In genomic region chr2:40652155-40652554, GRCh38 we compare ENCODE assay signal across 32 cellular contexts.
DNase-seq lines count a peak whose midpoint lies in the region; ATAC-seq, FAIRE-seq and TF ChIP-seq lines count a peak whose summit lies in the region.
"Had no signal": no experiment of that assay in that cellular context is flagged by ENCODE, and none has a peak within 500 bp of the region (broad histone marks: within the 10 kb centered on the region; RNA-seq: fewer than 3 reads in every experiment).

No MANE protein-coding gene starts in this region.

- no peaks in the 10 kb centered on the region for H3K4me1 Mint-ChIP-seq in astrocyte (ENCODE audit: low read depth, unreplicated experiment)
- H3K4me1 Mint-ChIP-seq: B cell; CD14-positive monocyte; CD4-positive, alpha-beta memory T cell; CD4-positive, CD25-positive, alpha-beta regulatory T cell; CD8-positive, alpha-beta memory T cell had no signal

- H3K36me3 Mint-ChIP-seq in astrocyte (ENCODE audit: low read depth, unreplicated experiment): no peaks in the 10 kb centered on the region
- H3K36me3 Mint-ChIP-seq: CD14-positive monocyte; CD4-positive, alpha-beta memory T cell; CD4-positive, CD25-positive, alpha-beta regulatory T cell; CD8-positive, alpha-beta memory T cell; CD8-positive, alpha-beta T cell had no signal

- 17% methylated on average over 5 of the region's 5 CpGs for WGBS in A549 (ENCODE audit: missing lambda C conversion rate)

- POLR2A ChIA-PET in A549 (lab: Yijun Ruan, JAX): no interaction called here

- no peaks in the 10 kb centered on the region for H3K9me3 Mint-ChIP-seq in astrocyte (ENCODE audit: unreplicated experiment)
- H3K9me3 Mint-ChIP-seq: CD14-positive monocyte; CD4-positive, alpha-beta T cell; CD8-positive, alpha-beta T cell had no signal

- H3K27ac Mint-ChIP-seq in astrocyte (ENCODE audit: unreplicated experiment): no peak overlapping the region
- H3K27ac Mint-ChIP-seq: B cell; CD14-positive monocyte; CD4-positive, alpha-beta memory T cell; CD4-positive, alpha-beta T cell; CD4-positive, CD25-positive, alpha-beta regulatory T cell; CD8-positive, alpha-beta memory T cell; CD8-positive, alpha-beta T cell had no signal

- H3K9me3 ChIP-seq in A549 (no peaks in the 10 kb centered on the region), astrocyte (ENCODE audit: insufficient read depth, low read depth, low read length) (no peaks in the 10 kb centered on the region)
- H3K9me3 ChIP-seq: BE2C; BLaER1; BLaER1 treated with 17β-estradiol and CSF1 and Interleukin-3, amounts not matched to agents 10 nM and 100 nM; Caco-2 had no signal

- no peaks in the 10 kb centered on the region for H3K27me3 Mint-ChIP-seq in astrocyte (ENCODE audit: low read depth, unreplicated experiment)
- H3K27me3 Mint-ChIP-seq: B cell; CD4-positive, alpha-beta memory T cell; CD4-positive, alpha-beta T cell; CD4-positive, CD25-positive, alpha-beta regulatory T cell; CD8-positive, alpha-beta memory T cell had no signal

- no peak overlapping the region for H3K9ac ChIP-seq in astrocyte (ENCODE audit: low read length)
- H3K9ac ChIP-seq: BLaER1; BLaER1 treated with 17β-estradiol and CSF1 and Interleukin-3, amounts not matched to agents 10 nM and 100 nM had no signal

- no peak for TF ChIP-seq EP300 in A549 (IDR thresholded peaks at IDR 0.05)

- FAIRE-seq in A549 (lab: Jason Lieb, UNC): no peak
- peak; percentile 26 for FAIRE-seq in astrocyte (lab: Jason Lieb, UNC)
- FAIRE-seq: A204.1, D721Med had no signal

- no peak for TF ChIP-seq POLR2A in A549 (IDR thresholded peaks at IDR 0.05; ENCODE audit: low read length)

- no peaks in the 10 kb centered on the region for H4K20me1 ChIP-seq in astrocyte (ENCODE audit: insufficient read depth, low read length)
- H4K20me1 ChIP-seq: BLaER1; BLaER1 treated with 17β-estradiol and CSF1 and Interleukin-3, amounts not matched to agents 10 nM and 100 nM had no signal

- CTCF ChIA-PET in A549 (lab: Yijun Ruan, JAX): interaction anchor here (0.9 kb wide), 1 partner anchor 11 kb away, joined by 3 read pairs; no protein-coding TSS in a partner anchor

- H3K79me2 ChIP-seq in astrocyte (ENCODE audit: insufficient read depth, low read length): no peaks in the 10 kb centered on the region

- no peak overlapping the region for H3K27ac ChIP-seq in A549
- H3K27ac ChIP-seq in astrocyte (ENCODE audit: low read depth, low read length): no peak overlapping the region
- H3K27ac ChIP-seq: 22Rv1; BLaER1; BLaER1 treated with 17β-estradiol and CSF1 and Interleukin-3, amounts not matched to agents 10 nM and 100 nM; C4-2B had no signal

- H3K4me3 ChIP-seq in A549: no peak overlapping the region
- H3K4me3 ChIP-seq in astrocyte (ENCODE audit: insufficient read depth, low read depth, low read length): no peak overlapping the region
- H3K4me3 ChIP-seq: BLaER1; BLaER1 treated with 17β-estradiol and CSF1 and Interleukin-3, amounts not matched to agents 10 nM and 100 nM had no signal

- TF ChIP-seq CTCF in A549 (IDR thresholded peaks at IDR 0.05) (no peak), astrocyte (IDR thresholded peaks at IDR 0.05; ENCODE audit: insufficient read depth, low read depth, low read length) (no peak)

- no peak for TF ChIP-seq RAD21 in A549 (conservative IDR thresholded peaks at IDR 0.05 in 1 of 2, IDR thresholded peaks at IDR 0.05 in 1 of 2)

- no peak overlapping the region for H2AFZ ChIP-seq in astrocyte (ENCODE audit: low read depth, low read length)

- DNase-seq in A549 (ENCODE audit: low read depth in 1 of 2, low spot score in 1 of 2) (no peak), astrocyte (ENCODE audit: low read depth) (no peak), SHP77 treated with DMSO at 0.1 percent for 48 hours (lab: John Stamatoyannopoulos, UW) (no peak)
- DNase-seq: 8988T; ACHN; AML-193; BE2C; C1 segment of cervical spinal cord; Caco-2; Calu3; CD4-positive, alpha-beta memory T cell; CD4-positive, alpha-beta T cell; CD4-positive, CD25-positive, alpha-beta regulatory T cell; CD8-positive, alpha-beta memory T cell; CD8-positive, alpha-beta T cell; COR-L47; DMS 273 treated with DMSO at 0.1 percent for 48 hours; DMS153; DMS53; DMS79; DMS79 treated with DMSO at 0.1 percent for 48 hours; DND-41; EL had no signal

- no peaks in the 10 kb centered on the region for H3K36me3 ChIP-seq in astrocyte (ENCODE audit: insufficient read depth, low read length)
- H3K36me3 ChIP-seq: BE2C; BLaER1; BLaER1 treated with 17β-estradiol and CSF1 and Interleukin-3, amounts not matched to agents 10 nM and 100 nM had no signal

- ATAC-seq in A549 (no peak), GM18858 (IDR thresholded peaks at IDR 0.05; ENCODE audit: unreplicated experiment) (no peak)
- ATAC-seq: CD8-positive, alpha-beta T cell had no signal

- H3K4me1 ChIP-seq in A549 (no peaks in the 10 kb centered on the region), astrocyte (ENCODE audit: insufficient read depth, low read length) (no peaks in the 10 kb centered on the region)
- H3K4me1 ChIP-seq: BLaER1; BLaER1 treated with 17β-estradiol and CSF1 and Interleukin-3, amounts not matched to agents 10 nM and 100 nM had no signal

- H3K4me2 ChIP-seq in A549: no peak overlapping the region
- H3K4me2 ChIP-seq in astrocyte (ENCODE audit: low read length): no peak overlapping the region
- H3K4me2 ChIP-seq: BLaER1; BLaER1 treated with 17β-estradiol and CSF1 and Interleukin-3, amounts not matched to agents 10 nM and 100 nM had no signal

- H3K4me3 Mint-ChIP-seq in astrocyte (ENCODE audit: unreplicated experiment): no peak overlapping the region
- H3K4me3 Mint-ChIP-seq: B cell; CD14-positive monocyte; CD4-positive, alpha-beta memory T cell; CD4-positive, alpha-beta T cell; CD4-positive, CD25-positive, alpha-beta regulatory T cell; CD8-positive, alpha-beta memory T cell; CD8-positive, alpha-beta T cell had no signal

- H3K27me3 ChIP-seq in astrocyte (ENCODE audit: insufficient read depth, low read length): no peaks in the 10 kb centered on the region
- H3K27me3 ChIP-seq: BE2C; BLaER1; BLaER1 treated with 17β-estradiol and CSF1 and Interleukin-3, amounts not matched to agents 10 nM and 100 nM had no signal

TF ChIP-seq in A549, 52 proteins besides CTCF, POLR2A, EP300 and RAD21:
- TF ChIP-seq CBX8 (IDR thresholded peaks at IDR 0.05) (peak; percentile 78), RNF2 (IDR thresholded peaks at IDR 0.05; ENCODE audit: borderline replicate concordance, low read depth) (peak; percentile 84; the same call in 1 of the 2 replicates), ZNF302 (CRISPR knock-in tag; IDR thresholded peaks at IDR 0.05) (no peak)
